In genomic region chr9:20622330-20623020, GRCh38 we compare ENCODE assay signal across 1 cellular context.
TF ChIP-seq lines count a peak whose summit lies in the region.

Gene MLLT3, minus strand, starts transcription at chr9:20622499.

TF ChIP-seq in IMR-90, 13 proteins besides CTCF, POLR2A, EP300 and RAD21 (continued from another document):
- 0 out of 2 replicates have a peak, but pooled peaks have one; percentile 11 for TF ChIP-seq USF2 (IDR thresholded peaks at IDR 0.05; ENCODE audit: low read depth, low read length)
- TF ChIP-seq MAZ (IDR thresholded peaks at IDR 0.05; ENCODE audit: borderline replicate concordance, low read depth, low read length), result peak; percentile 99
- no peak for TF ChIP-seq CHD1 (IDR thresholded peaks at IDR 0.05; ENCODE audit: low read depth, low read length)
- TF ChIP-seq CEBPB (IDR thresholded peaks at IDR 0.05; ENCODE audit: low read depth, low read length), result no peak
- no peak for TF ChIP-seq RFX5 (IDR thresholded peaks at IDR 0.05; ENCODE audit: low read depth, low read length)
- no peak for TF ChIP-seq MAFK (IDR thresholded peaks at IDR 0.05; ENCODE audit: low read depth, low read length)
